In the genomic region with DNA sequence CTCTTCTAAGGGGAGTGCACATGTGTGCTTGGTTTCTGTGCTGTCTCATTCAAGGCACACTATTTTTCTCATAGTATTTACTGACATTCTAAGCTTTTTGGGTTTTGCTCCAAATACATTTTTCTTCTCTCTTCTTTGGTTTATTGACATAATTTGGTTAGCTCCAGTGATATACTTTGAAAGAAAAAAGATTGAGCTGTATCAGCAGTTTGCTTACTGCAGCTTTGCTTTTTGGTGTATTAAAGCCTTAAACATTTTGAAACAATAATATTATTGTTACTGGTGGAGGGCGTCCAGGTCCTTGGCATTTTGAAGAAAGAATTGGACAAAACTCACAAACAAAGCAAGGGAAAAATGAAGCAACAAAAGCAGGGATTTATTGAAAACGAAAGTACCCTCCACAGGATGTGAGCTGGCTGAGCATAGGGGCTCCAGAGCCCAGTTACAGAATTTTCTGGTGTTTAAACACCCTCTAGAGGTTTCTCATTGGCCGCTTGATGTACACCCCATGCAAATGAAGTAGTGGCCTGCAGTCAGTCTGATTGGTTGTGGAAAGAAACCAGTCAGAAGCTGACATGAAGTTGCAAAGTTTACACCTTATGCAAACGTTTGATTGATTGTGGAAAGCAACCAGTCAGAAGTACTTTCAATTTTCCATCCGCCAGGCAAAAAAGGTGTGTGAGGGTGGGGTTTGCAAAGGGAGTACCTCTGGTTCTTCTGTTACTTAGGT, we compare ENCODE assay signal across 8 cellular contexts.
DNase-seq lines count a peak whose midpoint lies in the region; FAIRE-seq and TF ChIP-seq lines count a peak whose summit lies in the region.

No MANE protein-coding gene starts in this region.

- H2AFZ ChIP-seq in ACC112 (ENCODE audit: low read length, unreplicated experiment) = peak overlapping the region; percentile 55

- H3K27me3 ChIP-seq in ACC112 (ENCODE audit: insufficient read depth, low read length) (peaks cover 12% of the 10 kb centered on the region), ascending aorta (no peaks in the 10 kb centered on the region), tibial artery (no peaks in the 10 kb centered on the region)

- peak overlapping the region; percentile 59 for H3K4me3 ChIP-seq in ACC112 (ENCODE audit: low read depth, low read length)
- peak overlapping the region; percentile 43 to 57 for H3K4me3 ChIP-seq in ascending aorta
- peak overlapping the region; percentile 38 to 41 for H3K4me3 ChIP-seq in tibial artery

- peak; percentile 67 for DNase-seq in HTR-8/SVneo (ENCODE audit: insufficient read length, low spot score)
- peak in 1 of 2 donors; percentile 82 for DNase-seq in ascending aorta (ENCODE audit: low spot score in 2 of 2)
- DNase-seq in hippocampal formation (lab: John Stamatoyannopoulos, UW) = peak; percentile 29 to 71
- DNase-seq in tibial artery = peak in 1 of 2 donors; percentile 39
- no peak for DNase-seq in GM10266 (ENCODE audit: extremely low spot score)
- DNase-seq in D341Med (ENCODE audit: low spot score) = no peak
- DNase-seq in DMS79 (lab: John Stamatoyannopoulos, UW) = no peak

- 0 out of 2 replicates have a peak overlapping the region, but pooled peaks have one; percentile 6 for H3K27ac ChIP-seq in ACC112 (ENCODE audit: low read depth, low read length)
- peak overlapping the region; percentile 61 to 66 for H3K27ac ChIP-seq in ascending aorta
- H3K27ac ChIP-seq in tibial artery = peak overlapping the region; percentile 28 to 68

- H3K9me3 ChIP-seq in ascending aorta (no peaks in the 10 kb centered on the region), tibial artery (no peaks in the 10 kb centered on the region)

- FAIRE-seq in HTR-8/SVneo (lab: Jason Lieb, UNC) = peak; percentile 78

- no peaks in the 10 kb centered on the region for H3K79me2 ChIP-seq in ACC112 (ENCODE audit: control insufficient read depth, insufficient read depth, low read length, unreplicated experiment)

- intact Hi-C loops in ascending aorta (cut with DNase I) (loop anchor here (5.0 kb wide), 2 partner anchors 123 to 152 kb away; a partner anchor contains a TSS), tibial artery (cut with DNase I; ENCODE audit: low total_unique reads) (loop anchor here (10.0 kb wide), 2 partner anchors 64 to 344 kb away; a partner anchor contains a TSS)

- TF ChIP-seq CTCF in ascending aorta (IDR thresholded peaks at IDR 0.05) (no peak), tibial artery (IDR thresholded peaks at IDR 0.05) (no peak), GM10266 (IDR thresholded peaks at IDR 0.05; ENCODE audit: control insufficient read depth, insufficient read depth, low read depth, missing control alignments) (no peak)

- H3K4me1 ChIP-seq in ACC112 (ENCODE audit: control insufficient read depth, insufficient read depth, low read length, unreplicated experiment) = no peaks in the 10 kb centered on the region
- H3K4me1 ChIP-seq in ascending aorta = peaks cover 0 to 9% of the 10 kb centered on the region in 2 donors
- peaks cover 0 to 42% (median 0%) of the 10 kb centered on the region in 4 donors for H3K4me1 ChIP-seq in tibial artery

- no peaks in the 10 kb centered on the region for H3K36me3 ChIP-seq in ACC112 (ENCODE audit: insufficient read depth, low read length)
- no peaks in the 10 kb centered on the region for H3K36me3 ChIP-seq in ascending aorta
- H3K36me3 ChIP-seq in tibial artery = no peaks in the 10 kb centered on the region

Comparison
In these comparisons a context has a peak if more than half of its experiments do, and no peak if none do; other contexts are left out.
1. H3K27ac ChIP-seq: peak in every context shown above with its lines; median percentile 64 in ascending aorta; 48 in tibial artery; 6 in ACC112.
2. DNase-seq: peak in HTR-8/SVneo (single experiment) and hippocampal formation (2 of 2); none in GM10266 (single experiment), D341Med (single experiment) and DMS79 (single experiment).
3. Peak in every context shown above with its lines, with median percentiles within 50 percentile points of each other: H3K4me3 ChIP-seq.